In genomic region chr1:3409737-3410434, GRCh38 we compare ENCODE assay signal across 9 cellular contexts. TPM values are rescaled to one million over a fixed set of nuclear protein-coding genes. Genes with fewer than 3 reads are reported as not detected.
DNase-seq lines count a peak whose midpoint lies in the region; ATAC-seq, FAIRE-seq and TF ChIP-seq lines count a peak whose summit lies in the region.
"Had no signal": no experiment of that assay in that cellular context is flagged by ENCODE, and none has a peak within 500 bp of the region (broad histone marks: within the 10 kb centered on the region; RNA-seq: fewer than 3 reads in every experiment).

No MANE protein-coding gene starts in this region.

- H3K27me3 ChIP-seq in astrocyte (ENCODE audit: insufficient read depth, low read length) (no peaks in the 10 kb centered on the region), spleen (replicated peaks in 1 of 7) (peaks cover 0 to 39% (median 0%) of the 10 kb centered on the region in 7 donors)

- H3K9ac ChIP-seq in astrocyte (ENCODE audit: low read length): no peak overlapping the region
- H3K9ac ChIP-seq: BLaER1 treated with 17β-estradiol and CSF1 and Interleukin-3, amounts not matched to agents 10 nM and 100 nM had no signal

- WGBS in spleen, 5 donors: 66 to 76% (median 69%) methylated on average over 11 of the region's 11 CpGs

- FAIRE-seq in astrocyte (lab: Jason Lieb, UNC) (no peak), GM19239 (lab: Jason Lieb, UNC) (no peak)

- DNase-seq in NCI-H146 (lab: John Stamatoyannopoulos, UW) (peak; percentile 24), NCI-H146 treated with DMSO at 0.1 percent for 48 hours (lab: John Stamatoyannopoulos, UW; ENCODE audit: unreplicated experiment) (no peak), astrocyte (ENCODE audit: low read depth) (peak; percentile 40), hippocampal formation (lab: John Stamatoyannopoulos, UW) (peak; percentile 60 to 66), spleen (no peak), GM19239 (ENCODE audit: insufficient read length, low spot score) (no peak), GM10266 (ENCODE audit: extremely low spot score) (no peak)

- no peak overlapping the region for H3K27ac Mint-ChIP-seq in astrocyte (ENCODE audit: unreplicated experiment)

- H3K4me3 Mint-ChIP-seq in astrocyte (ENCODE audit: unreplicated experiment): no peak overlapping the region

- H3K4me2 ChIP-seq in astrocyte (ENCODE audit: low read length): no peak overlapping the region
- H3K4me2 ChIP-seq: BLaER1 treated with 17β-estradiol and CSF1 and Interleukin-3, amounts not matched to agents 10 nM and 100 nM had no signal

- peak; percentile 48 for TF ChIP-seq CTCF in astrocyte (IDR thresholded peaks at IDR 0.05; ENCODE audit: insufficient read depth, low read depth, low read length)
- peak in 8 of 11 experiments; percentile 28 to 58 (median 40) for TF ChIP-seq CTCF in spleen (IDR thresholded peaks at IDR 0.05 in 8 of 11, conservative IDR thresholded peaks at IDR 0.05 in 3 of 11)
- no peak for TF ChIP-seq CTCF in GM10266 (IDR thresholded peaks at IDR 0.05; ENCODE audit: control insufficient read depth, insufficient read depth, low read depth, missing control alignments)

- H3K36me3 ChIP-seq in astrocyte (ENCODE audit: insufficient read depth, low read length) (no peaks in the 10 kb centered on the region), spleen (no peaks in the 10 kb centered on the region)
- H3K36me3 ChIP-seq: BLaER1 treated with 17β-estradiol and CSF1 and Interleukin-3, amounts not matched to agents 10 nM and 100 nM had no signal

- intact Hi-C loops in spleen (cut with DNase I; ENCODE audit: low total_unique reads): no loop called here

- no peaks in the 10 kb centered on the region for H4K20me1 ChIP-seq in astrocyte (ENCODE audit: insufficient read depth, low read length)

- peaks cover 2% of the 10 kb centered on the region for H3K4me1 Mint-ChIP-seq in astrocyte (ENCODE audit: low read depth, unreplicated experiment)

- H3K4me1 ChIP-seq in astrocyte (ENCODE audit: insufficient read depth, low read length) (peaks cover 3% of the 10 kb centered on the region), spleen (no peaks in the 10 kb centered on the region)

- H3K9me3 Mint-ChIP-seq in astrocyte (ENCODE audit: unreplicated experiment): no peaks in the 10 kb centered on the region

- H3K9me3 ChIP-seq in astrocyte (ENCODE audit: insufficient read depth, low read depth, low read length) (no peaks in the 10 kb centered on the region), spleen (no peaks in the 10 kb centered on the region)
- H3K9me3 ChIP-seq: BLaER1 treated with 17β-estradiol and CSF1 and Interleukin-3, amounts not matched to agents 10 nM and 100 nM had no signal

- no peak overlapping the region for H3K4me3 ChIP-seq in astrocyte (ENCODE audit: insufficient read depth, low read depth, low read length)
- no peak overlapping the region for H3K4me3 ChIP-seq in spleen
- H3K4me3 ChIP-seq: BLaER1 treated with 17β-estradiol and CSF1 and Interleukin-3, amounts not matched to agents 10 nM and 100 nM had no signal

- H3K27me3 Mint-ChIP-seq in astrocyte (ENCODE audit: low read depth, unreplicated experiment): peaks cover 35% of the 10 kb centered on the region

- no peak for TF ChIP-seq POLR2A in spleen (IDR thresholded peaks at IDR 0.05)

- no peaks in the 10 kb centered on the region for H3K79me2 ChIP-seq in astrocyte (ENCODE audit: insufficient read depth, low read length)

- no peaks in the 10 kb centered on the region for H3K36me3 Mint-ChIP-seq in astrocyte (ENCODE audit: low read depth, unreplicated experiment)

- ATAC-seq in GM21515 (IDR thresholded peaks at IDR 0.05; ENCODE audit: unreplicated experiment): no peak

- H2AFZ ChIP-seq in astrocyte (ENCODE audit: low read depth, low read length): no peak overlapping the region

- H3K27ac ChIP-seq in astrocyte (ENCODE audit: low read depth, low read length): no peak overlapping the region
- H3K27ac ChIP-seq in spleen: no peak overlapping the region
- H3K27ac ChIP-seq: BLaER1 treated with 17β-estradiol and CSF1 and Interleukin-3, amounts not matched to agents 10 nM and 100 nM had no signal

RNA-seq across cellular contexts. Expression of gene ARHGEF16, which starts 44.6 kb away (rescaled TPM):
- 3.7 and 4.1 TPM in 2 replicates for total RNA-seq in astrocyte
- total RNA-seq in spleen: 1 to 10 TPM in 4 of 7 donors, under 1 TPM in 3; 0.23 to 1.6 (median 1.1) TPM
- polyA plus RNA-seq in spleen: 1 to 10 TPM in 1 of 3 donors, under 1 TPM in 2; 0.29 to 1.5 (median 0.43) TPM

Comparison
In these comparisons a context has a peak if more than half of its experiments do, and no peak if none do; other contexts are left out.
1. DNase-seq: peak in NCI-H146 (single experiment), astrocyte (single experiment) and hippocampal formation (2 of 2); none in NCI-H146 treated with DMSO at 0.1 percent for 48 hours (single experiment), spleen (single experiment), GM19239 (single experiment) and GM10266 (single experiment).